In genomic region chrX:24314019-24314635, GRCh38 we compare ENCODE assay signal across 6 cellular contexts. TPM values are rescaled to one million over a fixed set of nuclear protein-coding genes. Genes with fewer than 3 reads are reported as not detected.
"Had no signal": no experiment of that assay in that cellular context is flagged by ENCODE, and none has a peak within 500 bp of the region (broad histone marks: within the 10 kb centered on the region; RNA-seq: fewer than 3 reads in every experiment).

Gene SUPT20HL2, minus strand, starts transcription at chrX:24314069. Its CDS starts 754 bp downstream, at chrX:24313315.

- H3K4me3 Mint-ChIP-seq: GM23338, H9 had no signal

- H3K9me3 Mint-ChIP-seq: GM23338, H9 had no signal

- H3K27ac Mint-ChIP-seq: GM23338 had no signal

- H3K4me3 ChIP-seq: GM23338 had no signal

- ATAC-seq: GM23338 had no signal

- DNase-seq: H9, HCEC 1CT, IMR-90 had no signal

RNA-seq across cellular contexts. Expression of gene SUPT20HL2, which starts in this region (rescaled TPM):
- total RNA-seq: GM23338, H1, H9, HT-29, IMR-90 had no signal
- polyA plus RNA-seq: H1, IMR-90 had no signal
